Comparison of ENCODE assay signal across 8 cellular contexts in genomic region chr14:105999361-106000028, GRCh38.
DNase-seq lines count a peak whose midpoint lies in the region; ATAC-seq and TF ChIP-seq lines count a peak whose summit lies in the region.

No MANE protein-coding gene starts in this region.

- no peaks in the 10 kb centered on the region for H3K36me3 ChIP-seq in left lung
- no peaks in the 10 kb centered on the region for H3K36me3 ChIP-seq in testis (ENCODE audit: low read depth, missing control alignments)

- intact Hi-C loops in left lung (cut with DNase I) (no loop called here), testis (cut with DNase I; ENCODE audit: low total_unique reads) (no loop called here)

- H3K27ac ChIP-seq in left lung (no peak overlapping the region), testis (no peak overlapping the region)

- peak; percentile 13 to 62 for TF ChIP-seq CTCF in left lung (IDR thresholded peaks at IDR 0.05)
- TF ChIP-seq CTCF in testis (IDR thresholded peaks at IDR 0.05): peak in 2 of 3 experiments; percentile 3 to 62

- no peak for TF ChIP-seq POLR2A in testis (IDR thresholded peaks at IDR 0.05)

- ATAC-seq in HG03103 (IDR thresholded peaks at IDR 0.05; ENCODE audit: low read depth, unreplicated experiment): peak; percentile 57
- ATAC-seq in left lung: peak; percentile 98

- WGBS in testis, 2 donors: 50 to 52% methylated on average over 4 to 12 of the region's 15 CpGs

- H3K27me3 ChIP-seq in left lung: peaks cover 0 to 7% of the 10 kb centered on the region in 2 donors
- H3K27me3 ChIP-seq in testis: no peaks in the 10 kb centered on the region

- H3K4me3 ChIP-seq in left lung (no peak overlapping the region), testis (no peak overlapping the region)

- H3K4me1 ChIP-seq in left lung (no peaks in the 10 kb centered on the region), testis (no peaks in the 10 kb centered on the region)

- H3K9me3 ChIP-seq in left lung (no peaks in the 10 kb centered on the region), testis (no peaks in the 10 kb centered on the region)

- peak; percentile 50 for DNase-seq in SIG-M5 treated with dmso at 0.1 percent for 504 hours (lab: John Stamatoyannopoulos, UW; ENCODE audit: unreplicated experiment)
- no peak for DNase-seq in SIG-M5 (lab: John Stamatoyannopoulos, UW)
- DNase-seq in SK-N-DZ (ENCODE audit: low spot score): peak; percentile 8
- DNase-seq in activated naive CD8-positive, alpha-beta T cell treated with anti-CD3 and anti-CD28 coated beads, Interleukin-2, amount 50 U/mL, for 16 hours (ENCODE audit: low read depth, low spot score): peak; percentile 75
- DNase-seq in left lung: peak; percentile 61 to 76
- DNase-seq in testis: peak; percentile 93
- no peak for DNase-seq in GM19238 (ENCODE audit: insufficient read length, low spot score)

Comparison
In these comparisons a context has a peak if more than half of its experiments do, and no peak if none do; other contexts are left out.
1. DNase-seq: peak in SIG-M5 treated with dmso at 0.1 percent for 504 hours (single experiment), SK-N-DZ (single experiment), activated naive CD8-positive, alpha-beta T cell treated with anti-CD3 and anti-CD28 coated beads, Interleukin-2, amount 50 U/mL, for 16 hours (single experiment), left lung (2 of 2) and testis (single experiment); none in SIG-M5 (single experiment) and GM19238 (single experiment).